ENCODE assay signal across 13 cellular contexts in the genomic region with DNA sequence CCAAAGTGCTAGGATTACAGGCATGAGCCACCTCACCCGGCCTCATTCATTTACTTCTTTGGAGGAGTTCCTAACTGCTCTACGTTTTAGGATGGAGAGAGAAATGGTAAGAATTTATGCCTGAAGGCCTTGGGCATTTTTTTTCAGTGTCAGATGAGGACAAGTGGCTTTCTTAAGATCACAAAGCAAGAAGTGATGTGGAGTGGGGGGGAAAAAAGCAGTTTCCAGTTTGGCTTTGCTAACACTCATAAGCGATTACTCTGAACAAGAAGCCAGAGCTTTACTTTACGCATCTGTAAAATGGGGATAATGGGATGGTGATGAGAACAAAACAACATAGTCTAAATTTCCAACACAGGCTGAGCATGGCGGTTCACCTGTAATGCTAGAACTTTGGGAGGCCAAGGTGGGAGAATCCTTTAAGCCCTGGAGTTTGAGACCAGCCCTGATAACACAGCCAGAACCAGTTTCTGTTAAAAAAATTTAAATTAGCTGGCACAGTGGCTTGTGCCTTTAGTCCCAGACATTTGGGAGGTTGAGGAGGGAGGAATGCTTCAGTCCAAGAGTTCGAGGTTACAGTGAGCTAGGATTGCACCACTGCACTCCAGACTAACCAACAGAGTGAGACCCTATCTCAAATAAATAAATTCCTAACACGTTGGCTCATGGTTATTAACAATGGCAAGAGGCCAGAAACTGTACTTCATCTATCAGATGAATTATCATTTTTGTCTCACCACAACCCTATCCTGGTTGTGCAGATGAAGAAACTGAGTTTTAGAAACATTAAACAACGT. TPM values are rescaled to one million over a fixed set of nuclear protein-coding genes. Genes with fewer than 3 reads are reported as not detected.
DNase-seq lines count a peak whose midpoint lies in the region; ATAC-seq and TF ChIP-seq lines count a peak whose summit lies in the region.
"Had no signal": no experiment of that assay in that cellular context is flagged by ENCODE, and none has a peak within 500 bp of the region (broad histone marks: within the 10 kb centered on the region; RNA-seq: fewer than 3 reads in every experiment).

No MANE protein-coding gene starts in this region.

- H3K4me1 Mint-ChIP-seq in HFFc6 (ENCODE audit: low read depth) = peaks cover 40% of the 10 kb centered on the region
- peaks cover 38% of the 10 kb centered on the region for H3K4me1 Mint-ChIP-seq in chondrocyte (ENCODE audit: low read depth)
- peaks cover 17% of the 10 kb centered on the region for H3K4me1 Mint-ChIP-seq in nephron progenitor cell

- TF ChIP-seq CTCF in HFFc6 (IDR thresholded peaks at IDR 0.05) (no peak), chondrocyte (IDR thresholded peaks at IDR 0.05) (no peak), nephron progenitor cell (IDR thresholded peaks at IDR 0.05) (no peak)

- H3K27me3 Mint-ChIP-seq in HFFc6 (ENCODE audit: insufficient read depth) (peaks cover 15% of the 10 kb centered on the region), chondrocyte (ENCODE audit: low read depth) (no peaks in the 10 kb centered on the region), nephron progenitor cell (ENCODE audit: low read depth, poor library complexity) (no peaks in the 10 kb centered on the region)

- H3K27ac Mint-ChIP-seq in HFFc6 (peak overlapping the region; percentile 72), chondrocyte (ENCODE audit: unreplicated experiment) (peak overlapping the region; percentile 41), nephron progenitor cell (no peak overlapping the region)
- H3K27ac Mint-ChIP-seq: CD8-positive, alpha-beta T cell had no signal

- in situ Hi-C loops in Caki2 (cut with HindIII; ENCODE audit: low pct_unique_long_range_greater_than_20kb, low sequenced_read_pairs) = no loop called here

- no peak for ATAC-seq in esophagus mucosa
- ATAC-seq: CD8-positive, alpha-beta T cell; left colon had no signal

- H3K9me3 Mint-ChIP-seq in HFFc6 (peaks cover 5% of the 10 kb centered on the region; the same call in 1 of the 2 replicates), chondrocyte (ENCODE audit: low read depth) (no peaks in the 10 kb centered on the region), nephron progenitor cell (no peaks in the 10 kb centered on the region)
- H3K9me3 Mint-ChIP-seq: CD8-positive, alpha-beta T cell had no signal

- DNase-seq in Caki2 (ENCODE audit: low read depth) (peak; percentile 25), HFFc6 (peak; percentile 71), chondrocyte (ENCODE audit: low spot score) (no peak), nephron progenitor cell (no peak), NCI-H146 (lab: John Stamatoyannopoulos, UW) (no peak), UCSD-AML1 (lab: John Stamatoyannopoulos, UW; ENCODE audit: unreplicated experiment) (no peak)
- DNase-seq: amniotic stem cell; CD8-positive, alpha-beta T cell; KG1; left colon; NCI-H345; WERI-Rb-1 had no signal

- H3K36me3 Mint-ChIP-seq in HFFc6 (ENCODE audit: low read depth) (peaks cover 18% of the 10 kb centered on the region), chondrocyte (ENCODE audit: low read depth) (peaks cover 4% of the 10 kb centered on the region), nephron progenitor cell (ENCODE audit: low read depth) (peaks cover 14% of the 10 kb centered on the region)

- no peak overlapping the region for H3K4me3 Mint-ChIP-seq in HFFc6
- no peak overlapping the region for H3K4me3 Mint-ChIP-seq in chondrocyte (ENCODE audit: unreplicated experiment)
- peak overlapping the region; percentile 4 for H3K4me3 Mint-ChIP-seq in nephron progenitor cell
- H3K4me3 Mint-ChIP-seq: CD8-positive, alpha-beta T cell had no signal

RNA-seq across cellular contexts. Expression of a gene that starts 2.4 kb away (rescaled TPM):
- 5,475 and 6,139 TPM in 2 replicates for total RNA-seq in Caki2 (2014; rRNA removed; shearing (Covaris generic); ENCODE audit: low replicate concordance)
- 1,000 to 10,000 TPM; 2,348 to 2,538 (median 2,460) TPM for total RNA-seq in HFFc6 (2021; fragmentation: NEBNext Ultra II Directional; extraction: Animal tissue kit (Norgen Biotek cat#: 25700))
- total RNA-seq in chondrocyte = 1,108 to 1,479 TPM (median 1,462 TPM) in 3 replicates
- 2,087 TPM for total RNA-seq in esophagus mucosa

RNA-seq across cellular contexts. Expression of a gene that starts 45.5 kb away (rescaled TPM):
- 4.6 and 20.0 TPM in 2 replicates for total RNA-seq in Caki2 (2014; rRNA removed; shearing (Covaris generic); ENCODE audit: low replicate concordance)
- total RNA-seq in HFFc6 (2021; fragmentation: NEBNext Ultra II Directional; extraction: Animal tissue kit (Norgen Biotek cat#: 25700)) = 10 to 100 TPM; 33.2 to 42.4 (median 36.6) TPM
- 68.5 to 73.5 TPM (median 72.6 TPM) in 3 replicates for total RNA-seq in chondrocyte
- total RNA-seq in esophagus mucosa = 34.0 TPM

RNA-seq across cellular contexts. Expression of a gene that starts 53.8 kb away (rescaled TPM):
- total RNA-seq in Caki2 (2014; rRNA removed; shearing (Covaris generic); ENCODE audit: low replicate concordance) = 468 and 657 TPM in 2 replicates
- 100 to 1,000 TPM; 128 to 215 (median 185) TPM for total RNA-seq in HFFc6 (2021; fragmentation: NEBNext Ultra II Directional; extraction: Animal tissue kit (Norgen Biotek cat#: 25700))
- total RNA-seq in chondrocyte = 119 to 139 TPM (median 126 TPM) in 3 replicates
- total RNA-seq in esophagus mucosa = 87.6 TPM

Comparison
In these comparisons a context has a peak if more than half of its experiments do, and no peak if none do; other contexts are left out.
1. DNase-seq: peak in Caki2 (single experiment) and HFFc6 (single experiment); none in chondrocyte (single experiment), nephron progenitor cell (single experiment), NCI-H146 (single experiment) and UCSD-AML1 (single experiment).